Comparison of ENCODE assay signal across 8 cellular contexts in the genomic region with DNA sequence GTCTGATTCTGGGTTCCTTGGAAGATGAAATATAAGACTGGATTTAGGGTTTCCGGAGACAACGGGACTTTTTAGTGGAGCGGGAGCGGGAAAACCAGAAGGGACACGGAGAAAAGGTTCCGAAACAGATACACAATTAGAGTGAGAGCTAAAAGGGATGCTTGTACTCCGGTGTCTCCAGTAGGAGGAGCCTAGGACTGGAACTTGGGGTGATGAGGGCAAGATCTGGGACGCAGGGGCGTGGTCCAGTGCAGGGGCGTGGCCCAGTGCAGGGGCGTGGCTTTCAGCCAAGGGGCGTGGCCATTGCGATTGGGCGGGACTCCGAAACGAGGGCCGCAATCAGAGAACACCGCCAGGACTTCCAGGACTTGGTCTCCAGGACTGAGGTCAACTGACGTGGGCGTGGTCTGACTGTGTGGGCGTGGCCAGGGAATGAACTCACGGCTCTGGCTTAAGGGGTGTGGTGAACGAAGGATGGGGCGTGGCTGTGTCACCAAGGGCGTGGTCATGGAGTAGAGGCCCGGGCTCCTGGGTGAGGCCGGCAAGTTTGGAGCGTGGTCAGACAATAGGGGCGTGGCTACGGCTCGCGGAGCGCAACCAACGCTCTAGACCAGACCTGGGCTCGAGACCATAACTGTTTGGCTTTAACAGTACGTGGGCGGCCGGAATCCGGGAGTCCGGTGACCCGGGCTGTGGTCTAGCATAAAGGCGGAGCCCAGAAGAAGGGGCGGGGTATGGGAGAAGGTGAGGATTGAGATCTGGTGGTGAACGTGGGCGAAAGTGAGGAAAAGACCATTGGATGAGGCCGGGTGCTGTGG. TPM values are rescaled to one million over a fixed set of nuclear protein-coding genes. Genes with fewer than 3 reads are reported as not detected.
A peak's percentile ranks its signal among the peaks of the same experiment; 100 is the strongest.
DNase-seq lines count a peak whose midpoint lies in the region; ATAC-seq and TF ChIP-seq lines count a peak whose summit lies in the region.

A gene (plus strand): TSS at position 613 of the 818 bp plus-strand sequence. CDS start 122 bp downstream, at position 735.

- H3K36me3 Mint-ChIP-seq in activated B cell treated with CpG ODN at 0.5 μM for 24 hours (ENCODE audit: low read depth) = no peaks in the 10 kb centered on the region

- TF ChIP-seq CTCF in GM20000 (IDR thresholded peaks at IDR 0.05; ENCODE audit: extremely low read depth, missing control alignments) = no peak
- no peak for TF ChIP-seq CTCF in activated B cell treated with CpG ODN at 0.5 μM for 24 hours (IDR thresholded peaks at IDR 0.05)

- no peaks in the 10 kb centered on the region for H3K9me3 Mint-ChIP-seq in activated B cell treated with CpG ODN at 0.5 μM for 24 hours

- in situ Hi-C loops in ACHN (cut with HindIII; ENCODE audit: low pct_ligation_motif_present, low pct_unique_long_range_greater_than_20kb, low sequenced_read_pairs) = no loop called here

- peaks cover 31% of the 10 kb centered on the region for H3K4me1 Mint-ChIP-seq in activated B cell treated with CpG ODN at 0.5 μM for 24 hours

- no peak within 1 kb of the TSS for H3K27ac Mint-ChIP-seq in activated B cell treated with CpG ODN at 0.5 μM for 24 hours

- H3K4me3 Mint-ChIP-seq in activated B cell treated with CpG ODN at 0.5 μM for 24 hours = peak within 1 kb of the TSS; percentile 29

- peak; percentile 85 for ATAC-seq in activated B cell treated with CpG ODN at 0.5 μM for 24 hours (ENCODE audit: low read depth)

- CTCF ChIA-PET in activated B cell treated with CpG ODN at 0.5 μM for 24 hours (lab: Charles Lee) = no interaction called here

- POLR2A ChIA-PET in activated B cell treated with CpG ODN at 0.5 μM for 24 hours (lab: Charles Lee) = interaction anchor here (0.5 to 7.0 kb wide), 13 partner anchors 12 to 1041 kb away, joined by 3 to 73 read pairs (median 4); a partner anchor contains a TSS

- peak; percentile 98 for DNase-seq in ACHN
- DNase-seq in GM20000 (ENCODE audit: low spot score) = peak; percentile 92
- DNase-seq in MV-4-11 (lab: John Stamatoyannopoulos, UW) = peak; percentile 99
- peak; percentile 94 for DNase-seq in activated B cell treated with CpG ODN at 0.5 μM for 24 hours
- peak; percentile 37 for DNase-seq in cerebellum (ENCODE audit: low spot score)
- DNase-seq in islet precursor cell = peak; percentile 100
- DNase-seq in stimulated activated CD4-positive, alpha-beta T cell treated with anti-CD3 and anti-CD28 coated beads, Interleukin-12 subunit alpha, Interleukin-12 subunit beta, amount 100 ng/mL, for 24 hours (ENCODE audit: low read depth in 2 of 2) = peak; percentile 45 to 84
- no peak for DNase-seq in SHP77 treated with DMSO at 0.1 percent for 48 hours (lab: John Stamatoyannopoulos, UW)

- no peaks in the 10 kb centered on the region for H3K27me3 Mint-ChIP-seq in activated B cell treated with CpG ODN at 0.5 μM for 24 hours

- intact Hi-C loops in activated B cell treated with CpG ODN at 0.5 μM for 24 hours (cut with micrococcal nuclease) = loop anchor here (1.0 to 2.0 kb wide), 5 partner anchors 23 to 63 kb away; a partner anchor contains a TSS

RNA-seq across cellular contexts. Expression of the gene that starts here (rescaled TPM):
- total RNA-seq in activated B cell treated with CpG ODN at 0.5 μM for 24 hours (0.71 and 0.76 TPM in 2 replicates), cerebellum (0.73 TPM)

Comparison
In these comparisons a context has a peak if more than half of its experiments do, and no peak if none do; other contexts are left out.
1. Peak in DNase-seq and ATAC-seq in activated B cell treated with CpG ODN at 0.5 μM for 24 hours; RNA of the gene not detected or under 1 TPM.
2. Peak in DNase-seq in cerebellum; RNA of the gene not detected or under 1 TPM.